Comparison of ENCODE assay signal across 18 cellular contexts in genomic region chr1:117363591-117364048, GRCh38. TPM values are rescaled to one million over a fixed set of nuclear protein-coding genes. Genes with fewer than 3 reads are reported as not detected.
DNase-seq lines count a peak whose midpoint lies in the region; FAIRE-seq and TF ChIP-seq lines count a peak whose summit lies in the region.
"Had no signal": no experiment of that assay in that cellular context is flagged by ENCODE, and none has a peak within 500 bp of the region (broad histone marks: within the 10 kb centered on the region; RNA-seq: fewer than 3 reads in every experiment).

No MANE protein-coding gene starts in this region.

- no peak overlapping the region for H3K9ac ChIP-seq in trophoblast cell (ENCODE audit: low read length)
- H3K9ac ChIP-seq: parathyroid adenoma had no signal

- no CpG with 5 or more reads among the region's 6 CpGs for WGBS in trophoblast cell (ENCODE audit: extremely low coverage, insufficient coverage, insufficient read length)
- WGBS in adrenal gland, 4 donors: 75 to 80% (median 77%) methylated on average over 6 of the region's 6 CpGs

- TF ChIP-seq POLR2A in adrenal gland (IDR thresholded peaks at IDR 0.05): no peak

- H3K27me3 ChIP-seq in bronchial epithelial cell (ENCODE audit: control insufficient read depth, insufficient read depth, low read length) (no peaks in the 10 kb centered on the region), trophoblast cell (ENCODE audit: insufficient read depth, low read length) (no peaks in the 10 kb centered on the region), adrenal gland (no peaks in the 10 kb centered on the region)

- peaks cover 20% of the 10 kb centered on the region for H3K79me1 ChIP-seq in trophoblast cell (ENCODE audit: low read length)

- no peak overlapping the region for H2BK120ac ChIP-seq in trophoblast cell (ENCODE audit: insufficient read depth, low read length, poor library complexity)

- H2BK12ac ChIP-seq in trophoblast cell (ENCODE audit: low read length): no peak overlapping the region

- no peak overlapping the region for H4K12ac ChIP-seq in trophoblast cell (ENCODE audit: low read depth, low read length)

- TF ChIP-seq CTCF in HEK293 (tag by site-specific recombination; IDR thresholded peaks at IDR 0.05): no peak
- no peak for TF ChIP-seq CTCF in bronchial epithelial cell (IDR thresholded peaks at IDR 0.05; ENCODE audit: insufficient read depth, low read length, severe bottlenecking)
- no peak for TF ChIP-seq CTCF in adrenal gland (IDR thresholded peaks at IDR 0.05)

- H4K8ac ChIP-seq in trophoblast cell (ENCODE audit: low read depth, low read length): peak overlapping the region; percentile 15

- H3K27ac ChIP-seq in HEK293 (ENCODE audit: extremely low read depth, low read depth, low read length) (no peak overlapping the region), trophoblast cell (ENCODE audit: low read depth, low read length) (peak overlapping the region; percentile 45), adrenal gland (no peak overlapping the region)
- H3K27ac ChIP-seq: A549, parathyroid adenoma had no signal

- peak overlapping the region; percentile 25 for H3K18ac ChIP-seq in trophoblast cell (ENCODE audit: low read length)

- H4K91ac ChIP-seq in trophoblast cell (ENCODE audit: low read depth, low read length): peak overlapping the region; percentile 58

- peak overlapping the region; percentile 33 for H3K14ac ChIP-seq in trophoblast cell (ENCODE audit: low read length)

- H3K4me2 ChIP-seq in trophoblast cell (ENCODE audit: low read length): no peak overlapping the region
- H3K4me2 ChIP-seq: A549 had no signal

- H3K36me3 ChIP-seq in HEK293 (ENCODE audit: control insufficient read depth in 2 of 2, insufficient read depth in 1 of 2, low read length in 2 of 2) (no peaks in the 10 kb centered on the region), bronchial epithelial cell (ENCODE audit: control insufficient read depth, insufficient read depth, low read length) (no peaks in the 10 kb centered on the region), trophoblast cell (ENCODE audit: control insufficient read depth in 1 of 2, insufficient read depth in 2 of 2, low read length in 2 of 2) (no peaks in the 10 kb centered on the region), adrenal gland (replicated peaks in 1 of 2) (no peaks in the 10 kb centered on the region)

- no peak overlapping the region for H2AFZ ChIP-seq in trophoblast cell (ENCODE audit: insufficient read depth, low read length, poor library complexity)
- H2AFZ ChIP-seq: parathyroid adenoma had no signal

- H3K79me2 ChIP-seq in trophoblast cell (ENCODE audit: control insufficient read depth, insufficient read depth, low read length, poor library complexity): peaks cover 14% of the 10 kb centered on the region

- peak; percentile 9 for DNase-seq in activated CD4-positive, alpha-beta T cell treated with anti-CD3 and anti-CD28 coated beads for 48 hours
- DNase-seq in activated CD4-positive, alpha-beta T cell treated with anti-CD3 and anti-CD28 coated beads for 4 hours: no peak
- DNase-seq in bronchial epithelial cell (ENCODE audit: low read depth) (peak; percentile 40), trophoblast cell (peak; percentile 49 to 71), DMS114 treated with DMSO at 0.1 percent for 48 hours (lab: John Stamatoyannopoulos, UW; ENCODE audit: unreplicated experiment) (no peak), adrenal gland (no peak)
- no peak for DNase-seq in central memory CD4-positive, alpha-beta T cell
- DNase-seq: activated CD8-positive, alpha-beta memory T cell treated with anti-CD3 and anti-CD28 coated beads, Interleukin-2, amount 50 U/mL, for 48 hours; cerebellar nuclear complex; Kasumi-1; mesenchymal stem cell; NCI-H187 treated with DMSO at 0.1 percent for 48 hours; NCI-H526 treated with DMSO at 0.1 percent for 48 hours; SW 1271 had no signal

- intact Hi-C loops in adrenal gland (cut with DNase I): no loop called here

- H3K4me3 ChIP-seq in HEK293 (ENCODE audit: low read depth, low read length) (no peak overlapping the region), bronchial epithelial cell (ENCODE audit: low read depth, low read length) (no peak overlapping the region), trophoblast cell (ENCODE audit: low read depth, low read length) (no peak overlapping the region), adrenal gland (no peak overlapping the region)
- H3K4me3 ChIP-seq: A549 had no signal

- peak overlapping the region; percentile 47 for H2BK5ac ChIP-seq in trophoblast cell (ENCODE audit: low read depth, low read length, poor library complexity)

- POLR2A ChIA-PET in HEK293 (lab: Yijun Ruan, JAX): no interaction called here

- H3K23ac ChIP-seq in trophoblast cell (ENCODE audit: low read length): no peak overlapping the region

- no peak for FAIRE-seq in bronchial epithelial cell (lab: Jason Lieb, UNC)
- FAIRE-seq: A549, G401.6 had no signal

- no peak overlapping the region for H3K4ac ChIP-seq in trophoblast cell (ENCODE audit: low read depth, low read length)

- H3K4me1 ChIP-seq in HEK293 (ENCODE audit: control insufficient read depth, insufficient read depth, low read length): no peaks in the 10 kb centered on the region
- H3K4me1 ChIP-seq in trophoblast cell (ENCODE audit: control insufficient read depth in 1 of 2, insufficient read depth in 2 of 2, low read length in 2 of 2): peaks cover 3 to 8% of the 10 kb centered on the region in 2 experiments
- peaks cover 0 to 26% of the 10 kb centered on the region in 2 donors for H3K4me1 ChIP-seq in adrenal gland (replicated peaks in 1 of 2)
- H3K4me1 ChIP-seq: parathyroid adenoma had no signal

- CTCF ChIA-PET in HEK293 (lab: Yijun Ruan, JAX): no interaction called here

- H3K9me3 ChIP-seq in HEK293 (ENCODE audit: control insufficient read depth, insufficient read depth, low read depth, low read length) (no peaks in the 10 kb centered on the region), trophoblast cell (ENCODE audit: insufficient read depth, low read depth, low read length) (no peaks in the 10 kb centered on the region), adrenal gland (replicated peaks in 1 of 3) (no peaks in the 10 kb centered on the region)
- H3K9me3 ChIP-seq: A549 had no signal

- no peak overlapping the region for H2AK5ac ChIP-seq in trophoblast cell (ENCODE audit: low read length)

TF ChIP-seq in HEK293, 187 proteins besides CTCF, POLR2A, EP300 and RAD21:
- TF ChIP-seq EGR2 (tag by site-specific recombination; IDR thresholded peaks at IDR 0.05; ENCODE audit: low read depth) (no peak), TRIM28 (IDR thresholded peaks at IDR 0.05; ENCODE audit: borderline replicate concordance, low read length) (0 out of 2 replicates have a peak, but pooled peaks have one; percentile 17), PRDM1 (tag by site-specific recombination; IDR thresholded peaks at IDR 0.05) (0 out of 2 replicates have a peak, but pooled peaks have one; percentile 59), ZNF629 (tag by site-specific recombination; IDR thresholded peaks at IDR 0.05) (no peak), ZNF2 (tag by site-specific recombination; IDR thresholded peaks at IDR 0.05) (no peak), ZNF311 (tag by site-specific recombination; IDR thresholded peaks at IDR 0.05; ENCODE audit: borderline replicate concordance) (no peak), HOXD13 (CRISPR knock-in tag; IDR thresholded peaks at IDR 0.05; ENCODE audit: borderline replicate concordance) (no peak), ZNF266 (tag by site-specific recombination; IDR thresholded peaks at IDR 0.05; ENCODE audit: low read depth) (no peak), PRDM6 (tag by site-specific recombination; IDR thresholded peaks at IDR 0.05) (no peak), YY2 (tag by site-specific recombination; IDR thresholded peaks at IDR 0.05) (no peak)

RNA-seq across cellular contexts. Expression of gene MAN1A2, which starts 3.6 kb away (rescaled TPM):
- total RNA-seq in bronchial epithelial cell: 44.0 and 49.8 TPM in 2 replicates
- 145 and 152 TPM in 2 replicates for polyA plus RNA-seq in trophoblast cell (2013)
- total RNA-seq in adrenal gland: 10 to 100 TPM; 29.0 to 45.2 (median 36.8) TPM
- polyA plus RNA-seq in adrenal gland: 10 to 100 TPM in 1 of 3 donors, 1 to 10 TPM in 2; 4.4 to 31.2 (median 7.2) TPM

Comparison
In these comparisons a context has a peak if more than half of its experiments do, and no peak if none do; other contexts are left out.
1. DNase-seq: peak in activated CD4-positive, alpha-beta T cell treated with anti-CD3 and anti-CD28 coated beads for 48 hours (single experiment), bronchial epithelial cell (single experiment) and trophoblast cell (2 of 2); none in activated CD4-positive, alpha-beta T cell treated with anti-CD3 and anti-CD28 coated beads for 4 hours (0 of 2), central memory CD4-positive, alpha-beta T cell (single experiment), DMS114 treated with DMSO at 0.1 percent for 48 hours (single experiment) and adrenal gland (0 of 7).